In genomic region chr2:160836755-160837154, GRCh38 we compare ENCODE assay signal across 15 cellular contexts.
DNase-seq lines count a peak whose midpoint lies in the region; ATAC-seq and TF ChIP-seq lines count a peak whose summit lies in the region.
"Had no signal": no experiment of that assay in that cellular context is flagged by ENCODE, and none has a peak within 500 bp of the region (broad histone marks: within the 10 kb centered on the region; RNA-seq: fewer than 3 reads in every experiment).

No MANE protein-coding gene starts in this region.

- no peaks in the 10 kb centered on the region for H3K27me3 ChIP-seq in osteoblast (ENCODE audit: insufficient read depth, low read length)
- no peaks in the 10 kb centered on the region for H3K27me3 ChIP-seq in CD8-positive, alpha-beta memory T cell (ENCODE audit: insufficient read depth, low read length, poor library complexity, severe bottlenecking)
- H3K27me3 ChIP-seq: uterus had no signal

- DNase-seq in Daoy (ENCODE audit: low read depth) (peak; percentile 82), RKO (ENCODE audit: low spot score) (peak; percentile 0), fibroblast of gingiva (ENCODE audit: low read depth) (peak; percentile 87), osteoblast (ENCODE audit: insufficient read length, low spot score, missing footprints) (peak; percentile 58)
- no peak for DNase-seq in CD8-positive, alpha-beta memory T cell
- DNase-seq in central memory CD4-positive, alpha-beta T cell, result no peak
- no peak for DNase-seq in activated CD4-positive, alpha-beta T cell treated with anti-CD3 and anti-CD28 coated beads, Interleukin-2, amount 50 U/mL, for 1 hour
- DNase-seq: activated B cell treated with CpG ODN at 0.5 μM for 24 hours, Caco-2, KG1, uterus had no signal

- no peaks in the 10 kb centered on the region for H3K79me2 ChIP-seq in osteoblast (ENCODE audit: insufficient read depth, low read length)

- H3K9me3 ChIP-seq in osteoblast (ENCODE audit: low read depth, low read length), result no peaks in the 10 kb centered on the region
- H3K9me3 ChIP-seq in CD8-positive, alpha-beta memory T cell (ENCODE audit: low read length), result no peaks in the 10 kb centered on the region
- H3K9me3 ChIP-seq: Caco-2, uterus had no signal

- H3K27me3 Mint-ChIP-seq in CD8-positive, alpha-beta memory T cell, result peaks cover 2 to 44% of the 10 kb centered on the region in 2 donors

- no peaks in the 10 kb centered on the region for H4K20me1 ChIP-seq in osteoblast (ENCODE audit: insufficient read depth, low read length)

- H3K4me1 ChIP-seq in osteoblast (ENCODE audit: insufficient read depth, low read length), result peaks cover 22% of the 10 kb centered on the region
- no peaks in the 10 kb centered on the region for H3K4me1 ChIP-seq in CD8-positive, alpha-beta memory T cell (ENCODE audit: insufficient read depth, low read length)
- H3K4me1 ChIP-seq: uterus had no signal

- H3K27ac Mint-ChIP-seq in CD8-positive, alpha-beta memory T cell, result no peak overlapping the region
- H3K27ac Mint-ChIP-seq: activated B cell treated with CpG ODN at 0.5 μM for 24 hours; activated T-helper 2 cell treated with anti-CD3 and anti-CD28 coated beads, Interferon-gamma antibody, Interleukin-2, Interleukin-4, amounts not matched to agents 10 μg/mL and 5 μg/mL and 100 μg/mL, durations not matched to agents 14 hours and 24 hours and 36 hours had no signal

- H2AFZ ChIP-seq in osteoblast (ENCODE audit: low read length), result no peak overlapping the region

- H3K36me3 Mint-ChIP-seq in CD8-positive, alpha-beta memory T cell, result peaks cover 0 to 17% (median 0%) of the 10 kb centered on the region in 3 donors

- TF ChIP-seq CTCF in osteoblast (IDR thresholded peaks at IDR 0.05; ENCODE audit: extremely low read depth, low read depth, low read length), result no peak

- H3K27ac ChIP-seq in osteoblast (ENCODE audit: low read depth, low read length), result peak overlapping the region; percentile 67
- no peak overlapping the region for H3K27ac ChIP-seq in CD8-positive, alpha-beta memory T cell (ENCODE audit: low read depth, low read length)

- ATAC-seq in GM18502 (IDR thresholded peaks at IDR 0.05; ENCODE audit: poor library complexity, unreplicated experiment), result no peak
- ATAC-seq: Panc1 had no signal

- no peaks in the 10 kb centered on the region for H3K36me3 ChIP-seq in osteoblast (ENCODE audit: insufficient read depth, low read length)
- H3K36me3 ChIP-seq in CD8-positive, alpha-beta memory T cell (ENCODE audit: insufficient read depth, low read length), result no peaks in the 10 kb centered on the region
- H3K36me3 ChIP-seq: uterus had no signal

- no peaks in the 10 kb centered on the region for H3K4me1 Mint-ChIP-seq in CD8-positive, alpha-beta memory T cell
- H3K4me1 Mint-ChIP-seq: activated B cell treated with CpG ODN at 0.5 μM for 24 hours had no signal

- peak overlapping the region; percentile 60 for H3K4me2 ChIP-seq in osteoblast (ENCODE audit: insufficient read depth, low read length)

- POLR2A ChIA-PET in CD8-positive, alpha-beta memory T cell (lab: Charles Lee), result no interaction called here

- peak overlapping the region; percentile 10 for H3K4me3 ChIP-seq in osteoblast (ENCODE audit: insufficient read depth, low read length)
- H3K4me3 ChIP-seq in CD8-positive, alpha-beta memory T cell (ENCODE audit: low read length), result no peak overlapping the region
- H3K4me3 ChIP-seq: uterus had no signal

- H3K4me3 Mint-ChIP-seq in CD8-positive, alpha-beta memory T cell, result no peak overlapping the region
- H3K4me3 Mint-ChIP-seq: activated B cell treated with CpG ODN at 0.5 μM for 24 hours, neural crest cell had no signal

- peaks cover 0 to 6% (median 4%) of the 10 kb centered on the region in 5 donors for H3K9me3 Mint-ChIP-seq in CD8-positive, alpha-beta memory T cell
- H3K9me3 Mint-ChIP-seq: activated B cell treated with CpG ODN at 0.5 μM for 24 hours; activated T-helper 2 cell treated with anti-CD3 and anti-CD28 coated beads, Interferon-gamma antibody, Interleukin-2, Interleukin-4, amounts not matched to agents 10 μg/mL and 5 μg/mL and 100 μg/mL, durations not matched to agents 14 hours and 24 hours and 36 hours; neural crest cell had no signal

- CTCF ChIA-PET in CD8-positive, alpha-beta memory T cell (lab: Charles Lee), result no interaction called here

Comparison
In these comparisons a context has a peak if more than half of its experiments do, and no peak if none do; other contexts are left out.
1. DNase-seq: peak in Daoy (single experiment), RKO (single experiment), fibroblast of gingiva (single experiment) and osteoblast (single experiment); none in CD8-positive, alpha-beta memory T cell (0 of 5), central memory CD4-positive, alpha-beta T cell (single experiment) and activated CD4-positive, alpha-beta T cell treated with anti-CD3 and anti-CD28 coated beads, Interleukin-2, amount 50 U/mL, for 1 hour (single experiment).